14 cellular contexts compared by ENCODE assay signal in the genomic region with DNA sequence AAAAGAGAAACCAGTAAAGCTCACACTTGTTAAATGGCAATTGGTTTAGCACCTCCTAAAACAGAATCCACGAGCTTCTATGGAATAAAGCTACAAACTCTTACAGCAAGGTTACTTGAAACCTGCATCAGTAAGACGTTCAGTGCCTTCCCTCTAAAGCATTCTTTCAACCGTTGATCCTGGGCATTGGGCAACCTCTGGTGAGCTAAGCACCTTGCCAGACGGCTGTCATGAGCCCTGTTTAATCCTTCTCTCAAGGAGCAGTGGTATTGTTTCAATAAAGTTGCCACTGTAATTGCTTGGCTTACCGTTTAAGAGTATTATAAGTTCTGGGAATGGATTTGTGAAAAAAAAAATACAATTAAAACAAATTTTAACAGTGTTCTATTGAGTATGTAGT.
"Had no signal": no experiment of that assay in that cellular context is flagged by ENCODE, and none has a peak within 500 bp of the region (broad histone marks: within the 10 kb centered on the region; RNA-seq: fewer than 3 reads in every experiment).

No MANE protein-coding gene starts in this region.

- ATAC-seq: left colon had no signal

- H3K27ac Mint-ChIP-seq: activated naive CD8-positive, alpha-beta T cell; memory B cell; stimulated activated naive CD8-positive, alpha-beta T cell treated with anti-CD3 and anti-CD28 coated beads, Interleukin-15, Interleukin-2, amounts not matched to agents 100 ng/mL and 50 ng/mL, for 24 hours had no signal

- H3K4me1 Mint-ChIP-seq: memory B cell had no signal

- H3K27me3 ChIP-seq: cardiac muscle cell, ovary had no signal

- H3K36me3 ChIP-seq: cardiac muscle cell, ovary had no signal

- FAIRE-seq: urothelium cell line had no signal

- DNase-seq: activated CD4-positive, alpha-beta T cell treated with anti-CD3 and anti-CD28 coated beads for 1 hour; activated CD4-positive, alpha-beta T cell treated with anti-CD3 and anti-CD28 coated beads, Interleukin-2, amount 50 U/mL, for 48 hours; activated gamma-delta T cell; activated T-cell treated with anti-CD3 and anti-CD28 coated beads, Interleukin-2, amount 50 U/mL, for 48 hours; effector CD8-positive, alpha-beta T cell; left colon; ovary; stimulated activated CD4-positive, alpha-beta T cell treated with anti-CD3 and anti-CD28 coated beads, Interleukin-4, amount 100 ng/mL, for 1 hour had no signal

- H3K36me3 Mint-ChIP-seq: activated naive CD8-positive, alpha-beta T cell; memory B cell had no signal

- H3K4me3 Mint-ChIP-seq: activated naive CD8-positive, alpha-beta T cell; memory B cell; stimulated activated naive CD8-positive, alpha-beta T cell treated with anti-CD3 and anti-CD28 coated beads, Interleukin-15, Interleukin-2, amounts not matched to agents 100 ng/mL and 50 ng/mL, for 24 hours had no signal

- H3K4me3 ChIP-seq: cardiac muscle cell, coronary artery, ovary had no signal

- H3K9me3 ChIP-seq: ovary had no signal

- H3K9me3 Mint-ChIP-seq: memory B cell; stimulated activated naive CD8-positive, alpha-beta T cell treated with anti-CD3 and anti-CD28 coated beads, Interleukin-15, Interleukin-2, amounts not matched to agents 100 ng/mL and 50 ng/mL, for 24 hours had no signal

- H3K27ac ChIP-seq: cardiac muscle cell, ovary had no signal
